ENCODE assay signal across 1 cellular context in the genomic region with DNA sequence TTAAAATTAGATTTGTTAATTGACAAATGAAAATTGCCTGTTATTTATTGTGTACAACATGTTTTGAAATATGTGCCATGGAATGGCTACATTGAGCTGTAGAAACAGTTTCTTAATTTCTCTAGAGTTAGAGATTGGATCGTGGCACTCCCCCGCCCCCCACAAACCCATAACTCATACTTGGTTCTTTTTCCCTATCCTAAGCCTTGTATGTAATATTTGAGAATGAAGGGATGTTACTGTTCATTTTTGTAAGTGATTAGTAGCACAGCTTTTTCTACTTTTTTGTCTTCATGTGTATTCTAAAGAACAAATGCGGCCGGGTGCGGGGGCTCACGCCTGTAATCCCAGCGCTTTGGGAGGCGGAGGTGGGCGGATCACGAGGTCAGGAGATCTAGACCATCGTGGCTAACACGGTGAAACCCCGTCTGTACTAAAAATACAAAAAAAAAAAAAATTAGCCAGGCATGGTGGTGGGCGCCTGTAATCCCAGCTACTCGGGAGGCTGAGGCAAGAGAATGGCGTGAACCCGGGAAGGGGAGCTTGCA.
TF ChIP-seq lines count a peak whose summit lies in the region.

No MANE protein-coding gene starts in this region.

TF ChIP-seq in HEK293, 187 proteins besides CTCF, POLR2A, EP300 and RAD21:
- peak; percentile 37 for TF ChIP-seq ZNF335 (tag by site-specific recombination; conservative IDR thresholded peaks at IDR 0.05)
TF ChIP-seq in HEK293: peak in this region for 1; not testable (repeated sequence) for 186.
